39 cellular contexts compared by ENCODE assay signal in the genomic region with DNA sequence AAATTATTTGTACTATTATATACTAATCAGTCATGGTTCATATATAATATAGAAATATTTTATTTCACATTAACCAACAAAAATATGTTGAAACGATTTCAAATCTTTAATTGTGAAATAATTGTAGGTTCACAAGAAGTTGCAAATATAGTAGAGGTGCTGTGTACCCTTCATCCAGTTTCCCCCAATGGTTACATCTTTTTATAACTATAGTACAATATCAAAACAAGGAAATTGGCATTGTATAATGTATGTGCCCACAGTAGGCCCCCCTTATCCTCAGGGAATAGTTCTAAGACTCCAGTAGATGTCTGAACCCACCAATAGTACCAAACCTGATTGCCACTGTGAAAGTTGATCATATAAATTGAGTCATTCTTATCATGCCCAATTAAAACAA. TPM values are rescaled to one million over a fixed set of nuclear protein-coding genes. Genes with fewer than 3 reads are reported as not detected.
"Had no signal": no experiment of that assay in that cellular context is flagged by ENCODE, and none has a peak within 500 bp of the region (broad histone marks: within the 10 kb centered on the region; RNA-seq: fewer than 3 reads in every experiment).

No MANE protein-coding gene starts in this region.

- H3K36me3 ChIP-seq: adrenal gland, brain microvascular endothelial cell, breast epithelium, WERI-Rb-1 had no signal

- FAIRE-seq: astrocyte had no signal

- H3K4me3 ChIP-seq: adrenal gland, body of pancreas, breast epithelium had no signal

- H3K4me1 ChIP-seq: adrenal gland, body of pancreas, breast epithelium had no signal

- H3K27ac ChIP-seq: adrenal gland, body of pancreas, brain microvascular endothelial cell, breast epithelium, WERI-Rb-1 had no signal

- DNase-seq: activated CD4-positive, alpha-beta T cell treated with anti-CD3 and anti-CD28 coated beads for 1 hour; activated CD4-positive, alpha-beta T cell treated with anti-CD3 and anti-CD28 coated beads for 36 hours; activated CD4-positive, alpha-beta T cell treated with anti-CD3 and anti-CD28 coated beads for 48 hours; activated CD4-positive, alpha-beta T cell treated with anti-CD3 and anti-CD28 coated beads, Interleukin-2, amount 10 ng/mL, durations not matched to agents 7 days and 5 days; activated CD4-positive, alpha-beta T cell treated with anti-CD3 and anti-CD28 coated beads, Interleukin-2, amount 50 U/mL, for 48 hours; activated CD4-positive, CD25-positive, alpha-beta regulatory T cell; activated CD8-positive, alpha-beta memory T cell treated with anti-CD3 and anti-CD28 coated beads, Interleukin-2, amount 50 U/mL, for 4 hours; activated CD8-positive, alpha-beta T cell treated with anti-CD3 and anti-CD28 coated beads for 36 hours; activated effector memory CD4-positive, alpha-beta T cell treated with anti-CD3 and anti-CD28 coated beads, Interleukin-2, amount 50 U/mL, for 16 hours; activated gamma-delta T cell treated with Interleukin-2 at 50 U/mL for 16 hours; activated naive CD4-positive, alpha-beta T cell; activated naive CD4-positive, alpha-beta T cell treated with anti-CD3 and anti-CD28 coated beads for 36 hours; activated naive CD4-positive, alpha-beta T cell treated with anti-CD3 and anti-CD28 coated beads, Interleukin-2, amount 50 U/mL, for 16 hours; activated naive CD8-positive, alpha-beta T cell treated with anti-CD3 and anti-CD28 coated beads for 36 hours; activated T-cell treated with anti-CD3 and anti-CD28 coated beads for 4 hours; activated T-cell treated with anti-CD3 and anti-CD28 coated beads, Interleukin-2, amount 50 U/mL, for 1 hour; activated T-cell treated with anti-CD3 and anti-CD28 coated beads, Interleukin-2, amount 50 U/mL, for 4 hours; activated T-cell treated with anti-CD3 and anti-CD28 coated beads, Interleukin-2, amount 50 U/mL, for 72 hours; adrenal gland; amniotic stem cell; aorta; body of pancreas; brain microvascular endothelial cell; central memory CD4-positive, alpha-beta T cell; T-helper 17 cell; T1000; WERI-Rb-1 had no signal

- ATAC-seq: activated CD4-positive, alpha-beta T cell treated with anti-CD3 and anti-CD28 coated beads for 36 hours; activated CD4-positive, CD25-positive, alpha-beta regulatory T cell treated with anti-CD3 and anti-CD28 coated beads, Interleukin-2, amount 50 U/mL, for 24 hours; activated CD8-positive, alpha-beta T cell treated with anti-CD3 and anti-CD28 coated beads for 36 hours; activated naive CD4-positive, alpha-beta T cell treated with anti-CD3 and anti-CD28 coated beads, Interleukin-2, amount 50 U/mL, for 72 hours; activated T-cell treated with anti-CD3 and anti-CD28 coated beads, Interleukin-2, amount 50 U/mL, for 4 hours; activated T-cell treated with anti-CD3 and anti-CD28 coated beads, Interleukin-2, amount 50 U/mL, for 72 hours; activated T-helper 17 cell treated with anti-CD3 and anti-CD28 coated beads, Interleukin-2, amount 50 U/mL, for 72 hours; body of pancreas; T-helper 17 cell; WTC11 had no signal

- H3K9me3 ChIP-seq: adrenal gland, body of pancreas, breast epithelium had no signal

RNA-seq across cellular contexts. Expression of a gene that starts 16.5 kb away (rescaled TPM):
- total RNA-seq: activated CD4-positive, alpha-beta T cell treated with anti-CD3 and anti-CD28 coated beads for 36 hours; activated CD4-positive, alpha-beta T cell treated with anti-CD3 and anti-CD28 coated beads, Interleukin-2, amount 10 ng/mL, durations not matched to agents 7 days and 5 days; activated CD8-positive, alpha-beta memory T cell treated with anti-CD3 and anti-CD28 coated beads for 36 hours; activated CD8-positive, alpha-beta T cell treated with anti-CD3 and anti-CD28 coated beads for 36 hours; activated naive CD4-positive, alpha-beta T cell treated with anti-CD3 and anti-CD28 coated beads for 36 hours; activated naive CD4-positive, alpha-beta T cell treated with anti-CD3 and anti-CD28 coated beads, Interleukin-2, amount 50 U/mL, for 72 hours; activated naive CD8-positive, alpha-beta T cell treated with anti-CD3 and anti-CD28 coated beads for 36 hours; activated T-cell treated with anti-CD3 and anti-CD28 coated beads, Interleukin-2, amount 50 U/mL, for 4 hours; activated T-cell treated with anti-CD3 and anti-CD28 coated beads, Interleukin-2, amount 50 U/mL, for 72 hours; activated T-helper 1 cell treated with anti-CD3 and anti-CD28 coated beads, Interleukin-12 subunit alpha, Interleukin-12 subunit beta, Interleukin-2, Interleukin-4 antibody, amounts not matched to agents 30 ng/mL and 10 ng/mL and 1 ng/mL, durations not matched to agents 14 hours and 24 hours and 36 hours; activated T-helper 17 cell treated with anti-CD3 and anti-CD28 coated beads, Interleukin-2, amount 50 U/mL, for 72 hours; adrenal gland; aorta; astrocyte; body of pancreas; cardiac septum; cerebellum; T-helper 1 cell treated with Interleukin-12 subunit alpha and Interleukin-12 subunit beta and Interleukin-4 antibody, amounts not matched to agents 30 ng/mL and 1 ng/mL, for 36 hours; T-helper 17 cell; T-helper 2 cell treated with Interferon-gamma antibody and Interleukin-4, amounts not matched to agents 100 ng/mL and 5 ng/mL, for 36 hours; WTC11 had no signal
- polyA plus RNA-seq: adrenal gland, aorta had no signal
